Comparison of ENCODE assay signal across 2 cellular contexts in the genomic region with DNA sequence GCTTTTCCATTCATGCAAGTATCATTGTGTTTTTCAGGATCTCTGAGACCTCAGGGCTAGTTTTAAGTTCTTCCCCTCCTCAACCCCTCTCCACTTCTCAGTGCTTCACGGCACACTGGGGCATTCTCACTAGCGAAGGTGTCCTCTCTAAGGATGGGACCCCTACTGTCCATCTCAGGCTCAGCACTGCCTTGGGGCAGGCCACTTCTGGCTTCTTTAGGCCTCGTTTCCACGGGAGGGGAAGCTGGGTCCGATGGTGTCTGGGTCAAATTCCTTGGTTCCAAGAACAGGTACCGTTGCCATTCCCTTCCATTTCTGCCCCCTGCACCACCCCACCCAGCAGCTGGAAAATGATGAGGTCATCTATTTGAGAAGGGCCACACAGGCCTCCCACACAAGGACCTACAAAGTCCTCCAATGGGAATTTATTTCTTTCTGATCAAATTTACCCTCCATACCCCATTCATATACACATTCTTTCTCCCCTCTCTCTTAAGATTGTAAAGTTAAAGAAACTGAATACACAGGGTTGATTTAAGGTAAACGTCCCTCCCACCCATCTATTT.
A peak's percentile ranks its signal among the peaks of the same experiment; 100 is the strongest.
TF ChIP-seq lines count a peak whose summit lies in the region.

No MANE protein-coding gene starts in this region.

TF ChIP-seq in HEK293, 187 proteins besides CTCF, POLR2A, EP300 and RAD21:
- TF ChIP-seq EGR2 (tag by site-specific recombination; IDR thresholded peaks at IDR 0.05; ENCODE audit: low read depth) (peak; percentile 29; the same call in 1 of the 2 replicates), GLIS1 (tag by site-specific recombination; IDR thresholded peaks at IDR 0.05) (peak; percentile 21; the same call in 1 of the 2 replicates), OVOL3 (tag by site-specific recombination; IDR thresholded peaks at IDR 0.05) (no peak), ZFHX2 (tag by site-specific recombination; conservative IDR thresholded peaks at IDR 0.05) (peak; percentile 27; the same call in 1 of the 2 replicates)
- TF ChIP-seq, protein P1, sequence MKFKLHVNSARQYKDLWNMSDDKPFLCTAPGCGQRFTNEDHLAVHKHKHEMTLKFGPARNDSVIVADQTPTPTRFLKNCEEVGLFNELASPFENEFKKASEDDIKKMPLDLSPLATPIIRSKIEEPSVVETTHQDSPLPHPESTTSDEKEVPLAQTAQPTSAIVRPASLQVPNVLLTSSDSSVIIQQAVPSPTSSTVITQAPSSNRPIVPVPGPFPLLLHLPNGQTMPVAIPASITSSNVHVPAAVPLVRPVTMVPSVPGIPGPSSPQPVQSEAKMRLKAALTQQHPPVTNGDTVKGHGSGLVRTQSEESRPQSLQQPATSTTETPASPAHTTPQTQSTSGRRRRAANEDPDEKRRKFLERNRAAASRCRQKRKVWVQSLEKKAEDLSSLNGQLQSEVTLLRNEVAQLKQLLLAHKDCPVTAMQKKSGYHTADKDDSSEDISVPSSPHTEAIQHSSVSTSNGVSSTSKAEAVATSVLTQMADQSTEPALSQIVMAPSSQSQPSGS (tag by site-specific recombination; IDR thresholded peaks at IDR 0.05; ENCODE audit: low read depth) = peak; percentile 75

TF ChIP-seq in K562, 482 proteins besides CTCF, POLR2A, EP300 and RAD21:
- TF ChIP-seq ELF4 (CRISPR knock-in tag; IDR thresholded peaks at IDR 0.05) (no peak), SRSF3 (IDR thresholded peaks at IDR 0.05; ENCODE audit: insufficient read depth, low read length) (no peak), ZNF316 (IDR thresholded peaks at IDR 0.05) (0 out of 2 replicates have a peak, but pooled peaks have one; percentile 31), C11orf30 (IDR thresholded peaks at IDR 0.05; ENCODE audit: low read depth) (peak; percentile 33; the same call in 1 of the 2 replicates), NBN (IDR thresholded peaks at IDR 0.05; ENCODE audit: low read depth) (no peak), ZC3H4 (CRISPR knock-in tag; IDR thresholded peaks at IDR 0.05; ENCODE audit: borderline replicate concordance) (no peak), TAF7 (tag; IDR thresholded peaks at IDR 0.05) (no peak), ZFP36 (IDR thresholded peaks at IDR 0.05; ENCODE audit: low read depth, low read length, partially characterized antibody) (no peak), NR3C1 (CRISPR knock-in tag; IDR thresholded peaks at IDR 0.05) (no peak), BRD9 (IDR thresholded peaks at IDR 0.05; ENCODE audit: low read depth, partially characterized antibody) (no peak), MTA1 (IDR thresholded peaks at IDR 0.05; ENCODE audit: borderline replicate concordance) (no peak), TGIF2 (CRISPR knock-in tag; IDR thresholded peaks at IDR 0.05) (no peak), ZNF324 (CRISPR knock-in tag; IDR thresholded peaks at IDR 0.05) (no peak)
- TF ChIP-seq, protein P2, sequence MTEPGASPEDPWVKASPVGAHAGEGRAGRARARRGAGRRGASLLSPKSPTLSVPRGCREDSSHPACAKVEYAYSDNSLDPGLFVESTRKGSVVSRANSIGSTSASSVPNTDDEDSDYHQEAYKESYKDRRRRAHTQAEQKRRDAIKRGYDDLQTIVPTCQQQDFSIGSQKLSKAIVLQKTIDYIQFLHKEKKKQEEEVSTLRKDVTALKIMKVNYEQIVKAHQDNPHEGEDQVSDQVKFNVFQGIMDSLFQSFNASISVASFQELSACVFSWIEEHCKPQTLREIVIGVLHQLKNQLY (CRISPR knock-in tag; conservative IDR thresholded peaks at IDR 0.05) = no peak
- TF ChIP-seq, protein P3, sequence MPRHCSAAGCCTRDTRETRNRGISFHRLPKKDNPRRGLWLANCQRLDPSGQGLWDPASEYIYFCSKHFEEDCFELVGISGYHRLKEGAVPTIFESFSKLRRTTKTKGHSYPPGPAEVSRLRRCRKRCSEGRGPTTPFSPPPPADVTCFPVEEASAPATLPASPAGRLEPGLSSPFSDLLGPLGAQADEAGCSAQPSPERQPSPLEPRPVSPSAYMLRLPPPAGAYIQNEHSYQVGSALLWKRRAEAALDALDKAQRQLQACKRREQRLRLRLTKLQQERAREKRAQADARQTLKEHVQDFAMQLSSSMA (CRISPR knock-in tag; IDR thresholded peaks at IDR 0.05) = no peak
- TF ChIP-seq, protein P4, sequence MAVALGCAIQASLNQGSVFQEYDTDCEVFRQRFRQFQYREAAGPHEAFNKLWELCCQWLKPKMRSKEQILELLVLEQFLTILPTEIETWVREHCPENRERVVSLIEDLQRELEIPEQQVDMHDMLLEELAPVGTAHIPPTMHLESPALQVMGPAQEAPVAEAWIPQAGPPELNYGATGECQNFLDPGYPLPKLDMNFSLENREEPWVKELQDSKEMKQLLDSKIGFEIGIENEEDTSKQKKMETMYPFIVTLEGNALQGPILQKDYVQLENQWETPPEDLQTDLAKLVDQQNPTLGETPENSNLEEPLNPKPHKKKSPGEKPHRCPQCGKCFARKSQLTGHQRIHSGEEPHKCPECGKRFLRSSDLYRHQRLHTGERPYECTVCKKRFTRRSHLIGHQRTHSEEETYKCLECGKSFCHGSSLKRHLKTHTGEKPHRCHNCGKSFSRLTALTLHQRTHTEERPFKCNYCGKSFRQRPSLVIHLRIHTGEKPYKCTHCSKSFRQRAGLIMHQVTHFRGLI (CRISPR knock-in tag; IDR thresholded peaks at IDR 0.05) = no peak
- TF ChIP-seq, protein P5, sequence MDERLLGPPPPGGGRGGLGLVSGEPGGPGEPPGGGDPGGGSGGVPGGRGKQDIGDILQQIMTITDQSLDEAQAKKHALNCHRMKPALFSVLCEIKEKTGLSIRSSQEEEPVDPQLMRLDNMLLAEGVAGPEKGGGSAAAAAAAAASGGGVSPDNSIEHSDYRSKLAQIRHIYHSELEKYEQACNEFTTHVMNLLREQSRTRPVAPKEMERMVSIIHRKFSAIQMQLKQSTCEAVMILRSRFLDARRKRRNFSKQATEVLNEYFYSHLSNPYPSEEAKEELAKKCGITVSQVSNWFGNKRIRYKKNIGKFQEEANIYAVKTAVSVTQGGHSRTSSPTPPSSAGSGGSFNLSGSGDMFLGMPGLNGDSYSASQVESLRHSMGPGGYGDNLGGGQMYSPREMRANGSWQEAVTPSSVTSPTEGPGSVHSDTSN (CRISPR knock-in tag; IDR thresholded peaks at IDR 0.05; ENCODE audit: low read depth) = no peak
- TF ChIP-seq, protein P5 (tag; conservative IDR thresholded peaks at IDR 0.05; ENCODE audit: low read depth) = no peak
